1 cellular context compared by ENCODE assay signal in the genomic region with DNA sequence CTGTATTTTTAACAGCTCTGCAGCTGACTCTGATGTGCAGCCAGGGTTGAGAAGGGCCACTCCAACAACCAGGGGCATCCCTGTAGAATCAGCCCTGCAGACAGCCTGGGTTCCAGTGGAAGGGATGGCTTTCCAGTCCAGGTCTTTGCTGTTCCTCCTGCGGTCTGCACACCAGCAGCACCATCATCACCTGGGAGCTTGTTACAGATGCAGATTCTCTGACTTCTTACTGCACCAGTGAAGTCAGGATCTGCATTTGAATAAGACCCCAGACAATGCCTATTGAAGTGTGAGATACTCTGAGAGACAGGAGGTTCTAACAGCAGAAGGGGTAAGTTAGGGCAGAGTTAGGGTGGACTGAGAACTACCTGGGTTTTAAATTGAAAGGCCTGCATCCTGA.
A peak's percentile ranks its signal among the peaks of the same experiment; 100 is the strongest.
TF ChIP-seq lines count a peak whose summit lies in the region.

No MANE protein-coding gene starts in this region.

TF ChIP-seq in H1, 55 proteins besides CTCF, POLR2A, EP300 and RAD21 (continued from another document):
- peak; percentile 94 for TF ChIP-seq SP1 (IDR thresholded peaks at IDR 0.05; ENCODE audit: low read depth, low read length)
- TF ChIP-seq MAFK (IDR thresholded peaks at IDR 0.05; ENCODE audit: low read depth, low read length), result no peak
- no peak for TF ChIP-seq CBX5 (IDR thresholded peaks at IDR 0.05; ENCODE audit: low read depth, low read length)
- no peak for TF ChIP-seq SIRT6 (IDR thresholded peaks at IDR 0.05; ENCODE audit: low read length)
- no peak for TF ChIP-seq GABPA (IDR thresholded peaks at IDR 0.05; ENCODE audit: borderline replicate concordance, insufficient read depth, low read length)
- no peak for TF ChIP-seq ASH2L (IDR thresholded peaks at IDR 0.05; ENCODE audit: low read length)
- no peak for TF ChIP-seq KDM4A (IDR thresholded peaks at IDR 0.05; ENCODE audit: low read depth, low read length, severe bottlenecking)
- 0 out of 2 replicates have a peak, but pooled peaks have one; percentile 48 for TF ChIP-seq TCF12 (IDR thresholded peaks at IDR 0.05; ENCODE audit: low read depth, low read length)
- TF ChIP-seq BACH1 (IDR thresholded peaks at IDR 0.05; ENCODE audit: low read length), result no peak
- TF ChIP-seq SP2 (IDR thresholded peaks at IDR 0.05; ENCODE audit: low read length), result no peak
- TF ChIP-seq RXRA (IDR thresholded peaks at IDR 0.05; ENCODE audit: insufficient read depth, low read depth, low read length), result no peak
- no peak for TF ChIP-seq CBX8 (IDR thresholded peaks at IDR 0.05; ENCODE audit: borderline replicate concordance, low read depth, low read length)
- 0 out of 2 replicates have a peak, but pooled peaks have one; percentile 28 for TF ChIP-seq CREB1 (IDR thresholded peaks at IDR 0.05)
- no peak for TF ChIP-seq KDM1A (IDR thresholded peaks at IDR 0.05; ENCODE audit: borderline replicate concordance, low read length)
- TF ChIP-seq, protein P1, sequence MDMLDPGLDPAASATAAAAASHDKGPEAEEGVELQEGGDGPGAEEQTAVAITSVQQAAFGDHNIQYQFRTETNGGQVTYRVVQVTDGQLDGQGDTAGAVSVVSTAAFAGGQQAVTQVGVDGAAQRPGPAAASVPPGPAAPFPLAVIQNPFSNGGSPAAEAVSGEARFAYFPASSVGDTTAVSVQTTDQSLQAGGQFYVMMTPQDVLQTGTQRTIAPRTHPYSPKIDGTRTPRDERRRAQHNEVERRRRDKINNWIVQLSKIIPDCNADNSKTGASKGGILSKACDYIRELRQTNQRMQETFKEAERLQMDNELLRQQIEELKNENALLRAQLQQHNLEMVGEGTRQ (IDR thresholded peaks at IDR 0.05; ENCODE audit: low read length), result no peak
- no peak for TF ChIP-seq JUN (IDR thresholded peaks at IDR 0.05; ENCODE audit: low read depth, low read length)
- 0 out of 2 replicates have a peak, but pooled peaks have one; percentile 14 for TF ChIP-seq TEAD4 (IDR thresholded peaks at IDR 0.05; ENCODE audit: low read depth, low read length)
